In genomic region chr17:61414141-61414935, GRCh38 we compare ENCODE assay signal across 18 cellular contexts. TPM values are rescaled to one million over a fixed set of nuclear protein-coding genes. Genes with fewer than 3 reads are reported as not detected.
DNase-seq lines count a peak whose midpoint lies in the region; ATAC-seq and TF ChIP-seq lines count a peak whose summit lies in the region.
"Had no signal": no experiment of that assay in that cellular context is flagged by ENCODE, and none has a peak within 500 bp of the region (broad histone marks: within the 10 kb centered on the region; RNA-seq: fewer than 3 reads in every experiment).

No MANE protein-coding gene starts in this region.

- no peaks in the 10 kb centered on the region for H3K9me3 ChIP-seq in adrenal gland (replicated peaks in 1 of 3)
- H3K9me3 ChIP-seq in stomach, result no peaks in the 10 kb centered on the region

- no peak for TF ChIP-seq EP300 in stomach (IDR thresholded peaks at IDR 0.05)

- H3K4me1 ChIP-seq in adrenal gland (replicated peaks in 1 of 2) (peaks cover 0 to 41% of the 10 kb centered on the region in 2 donors), stomach (peaks cover 32 to 65% (median 53%) of the 10 kb centered on the region in 4 donors)

- H3K4me3 ChIP-seq in H7 (ENCODE audit: insufficient read depth, low read depth, low read length) (no peak overlapping the region), adrenal gland (no peak overlapping the region), stomach (no peak overlapping the region)
- H3K4me3 ChIP-seq: BLaER1 treated with 17β-estradiol and CSF1 and Interleukin-3, amounts not matched to agents 10 nM and 100 nM; cardiac muscle cell had no signal

- ATAC-seq in left lobe of liver, result no peak
- no peak for ATAC-seq in GM21786 (IDR thresholded peaks at IDR 0.05; ENCODE audit: unreplicated experiment)
- ATAC-seq in HG02981 (IDR thresholded peaks at IDR 0.05; ENCODE audit: unreplicated experiment), result no peak

- TF ChIP-seq POLR2A in adrenal gland (IDR thresholded peaks at IDR 0.05) (no peak), stomach (IDR thresholded peaks at IDR 0.05) (no peak)

- TF ChIP-seq CTCF in adrenal gland (IDR thresholded peaks at IDR 0.05), result no peak
- no peak for TF ChIP-seq CTCF in stomach (IDR thresholded peaks at IDR 0.05)

- H3K27ac ChIP-seq in adrenal gland (peak overlapping the region in 1 of 5 donors; percentile 43), stomach (peak overlapping the region in 3 of 5 donors; percentile 4 to 34 (median 16))
- H3K27ac ChIP-seq: BLaER1 treated with 17β-estradiol and CSF1 and Interleukin-3, amounts not matched to agents 10 nM and 100 nM; cardiac muscle cell had no signal

- intact Hi-C loops in adrenal gland (cut with DNase I), result loop anchor here in 1 of 2 donors (10.0 kb wide), 1 partner anchor 140 kb away; no protein-coding TSS in a partner anchor
- intact Hi-C loops in stomach (cut with DNase I; ENCODE audit: low total_unique reads), result loop anchor here (10.0 kb wide), 1 partner anchor 420 kb away; no protein-coding TSS in a partner anchor

- peaks cover 67% of the 10 kb centered on the region for H3K27me3 ChIP-seq in H7 (ENCODE audit: control insufficient read depth, insufficient read depth, low read length)
- no peaks in the 10 kb centered on the region for H3K27me3 ChIP-seq in adrenal gland
- peaks cover 5 to 73% (median 32%) of the 10 kb centered on the region in 3 donors for H3K27me3 ChIP-seq in stomach

- H3K36me3 ChIP-seq in H7 (replicated peaks; ENCODE audit: control insufficient read depth, insufficient read depth, low read length), result no peaks in the 10 kb centered on the region
- H3K36me3 ChIP-seq in adrenal gland (replicated peaks in 1 of 2), result no peaks in the 10 kb centered on the region
- no peaks in the 10 kb centered on the region for H3K36me3 ChIP-seq in stomach
- H3K36me3 ChIP-seq: BLaER1 treated with 17β-estradiol and CSF1 and Interleukin-3, amounts not matched to agents 10 nM and 100 nM; cardiac muscle cell had no signal

- DNase-seq in H7, result peak; percentile 38
- peak in 6 of 7 donors; percentile 37 to 71 (median 52) for DNase-seq in adrenal gland
- DNase-seq in left lobe of liver (ENCODE audit: low spot score), result peak; percentile 45
- DNase-seq in stomach, result peak; percentile 25
- DNase-seq in superior temporal gyrus (ENCODE audit: extremely low spot score), result no peak
- DNase-seq in SHP77 treated with DMSO at 0.1 percent for 48 hours (lab: John Stamatoyannopoulos, UW), result no peak
- DNase-seq: activated naive CD4-positive, alpha-beta T cell; KG1; NCI-H1436 treated with DMSO at 0.1 percent for 48 hours; NCI-H524; occipital lobe had no signal

- WGBS in adrenal gland, 4 donors, result 51 to 69% (median 56%) methylated on average over 12 to 16 of the region's 16 CpGs
- WGBS in stomach, 5 donors, result 59 to 76% (median 63%) methylated on average over 10 to 16 of the region's 16 CpGs

RNA-seq across cellular contexts. Expression of gene TBX2, which starts 14.7 kb away (rescaled TPM):
- not detected in 2 replicates for total RNA-seq in H7 (2014; rRNA removed; shearing (Covaris generic))
- total RNA-seq in adrenal gland (10 to 100 TPM in 2 of 8 donors, 1 to 10 TPM in 6; 6.4 to 16.0 (median 7.4) TPM), left lobe of liver (7.4 TPM), stomach (10 to 100 TPM in 4 of 5 donors, under 1 TPM in 1; 0.58 to 31.6 (median 22.3) TPM)
- polyA plus RNA-seq in adrenal gland (10 to 100 TPM in 2 of 3 donors, 1 to 10 TPM in 1; 2.4 to 22.1 (median 14.9) TPM), stomach (10 to 100 TPM in 2 of 3 donors, 1 to 10 TPM in 1; 9.4 to 27.0 (median 21.8) TPM)
- total RNA-seq: activated CD8-positive, alpha-beta memory T cell treated with anti-CD3 and anti-CD28 coated beads for 36 hours had no signal

RNA-seq across cellular contexts. Expression of gene TBX4, which starts 37.9 kb away (rescaled TPM):
- total RNA-seq in H7 (2014; rRNA removed; shearing (Covaris generic)), result not detected in 2 replicates
- total RNA-seq in adrenal gland (under 1 TPM in 3 of 8 donors, not detected in 5; 0.14 to 0.54 (median 0.29) TPM), left lobe of liver (not detected), stomach (under 1 TPM in 1 of 5 donors, not detected in 4; 0.73 TPM)
- polyA plus RNA-seq in adrenal gland (under 1 TPM in 1 of 3 donors, not detected in 2; 0.03 TPM), stomach (under 1 TPM in 1 of 3 donors, not detected in 2; 0.08 TPM)
- total RNA-seq: activated CD8-positive, alpha-beta memory T cell treated with anti-CD3 and anti-CD28 coated beads for 36 hours; Daoy; liver; occipital lobe had no signal
- polyA plus RNA-seq: liver had no signal

Comparison
In these comparisons a context has a peak if more than half of its experiments do, and no peak if none do; other contexts are left out.
1. DNase-seq: peak in H7 (single experiment), adrenal gland (6 of 7), left lobe of liver (single experiment) and stomach (single experiment); none in superior temporal gyrus (single experiment) and SHP77 treated with DMSO at 0.1 percent for 48 hours (single experiment).